In genomic region chr17:66661411-66661843, GRCh38 we compare ENCODE assay signal across 11 cellular contexts.
A peak's percentile ranks its signal among the peaks of the same experiment; 100 is the strongest.
DNase-seq lines count a peak whose midpoint lies in the region; ATAC-seq and TF ChIP-seq lines count a peak whose summit lies in the region.
"Had no signal": no experiment of that assay in that cellular context is flagged by ENCODE, and none has a peak within 500 bp of the region (broad histone marks: within the 10 kb centered on the region; RNA-seq: fewer than 3 reads in every experiment).

No MANE protein-coding gene starts in this region.

- H3K36me3 ChIP-seq in liver (ENCODE audit: control insufficient read depth in 4 of 4, insufficient read depth in 3 of 4, low read depth in 1 of 4, low read length in 3 of 4) (peaks cover 0 to 2% (median 0%) of the 10 kb centered on the region in 4 donors), mesendoderm (ENCODE audit: control insufficient read depth, insufficient read depth, low read length) (no peaks in the 10 kb centered on the region)
- H3K36me3 ChIP-seq: cardiac muscle cell, suprapubic skin had no signal

- H3K27ac ChIP-seq in liver (ENCODE audit: low read depth in 1 of 2, low read length in 2 of 2) (no peak overlapping the region), mesendoderm (ENCODE audit: low read depth, low read length) (no peak overlapping the region)
- H3K27ac ChIP-seq: cardiac muscle cell, suprapubic skin had no signal

- H3K9me3 Mint-ChIP-seq in activated CD4-positive, alpha-beta T cell treated with anti-CD3 and anti-CD28 coated beads, Interleukin-2, amount 10 ng/mL, durations not matched to agents 24 days and 14 days, result peaks cover 14% of the 10 kb centered on the region

- no peak overlapping the region for H3K4me3 Mint-ChIP-seq in T-helper 17 cell
- H3K4me3 Mint-ChIP-seq in activated CD4-positive, alpha-beta T cell treated with anti-CD3 and anti-CD28 coated beads, Interleukin-2, amount 10 ng/mL, durations not matched to agents 24 days and 14 days, result no peak overlapping the region

- H3K4me1 Mint-ChIP-seq in T-helper 17 cell, result peaks cover 21% of the 10 kb centered on the region
- peaks cover 42% of the 10 kb centered on the region for H3K4me1 Mint-ChIP-seq in activated CD4-positive, alpha-beta T cell treated with anti-CD3 and anti-CD28 coated beads, Interleukin-2, amount 10 ng/mL, durations not matched to agents 24 days and 14 days

- 74% methylated on average over 6 of the region's 6 CpGs for WGBS in liver
- WGBS in mesendoderm (ENCODE audit: extremely low coverage, insufficient coverage, low lambda C conversion rate), result no CpG with 5 or more reads among the region's 6 CpGs

- H3K27me3 ChIP-seq in liver (ENCODE audit: control insufficient read depth in 4 of 4, insufficient read depth in 4 of 4, low read length in 3 of 4), result no peaks in the 10 kb centered on the region
- H3K27me3 ChIP-seq in mesendoderm (ENCODE audit: insufficient read depth, low read length, poor library complexity), result no peaks in the 10 kb centered on the region
- H3K27me3 ChIP-seq: cardiac muscle cell, suprapubic skin had no signal

- in situ Hi-C loops in KBM-7 (cut with MboI; ENCODE audit: low pct_unique_long_range_greater_than_20kb, low sequenced_read_pairs), result no loop called here

- no peak overlapping the region for H2BK120ac ChIP-seq in mesendoderm (ENCODE audit: low read depth, low read length)

- no peak for TF ChIP-seq CTCF in liver (IDR thresholded peaks at IDR 0.05; ENCODE audit: low read depth, low read length, missing input control)

- TF ChIP-seq RAD21 in liver (IDR thresholded peaks at IDR 0.05), result no peak

- H3K18ac ChIP-seq in mesendoderm (ENCODE audit: low read length), result no peak overlapping the region

- intact Hi-C loops in activated CD4-positive, alpha-beta T cell treated with anti-CD3 and anti-CD28 coated beads, Interleukin-2, amount 10 ng/mL, durations not matched to agents 24 days and 14 days (cut with micrococcal nuclease), result no loop called here

- no peak overlapping the region for H3K4ac ChIP-seq in mesendoderm (ENCODE audit: low read depth, low read length)

- no peaks in the 10 kb centered on the region for H3K27me3 Mint-ChIP-seq in T-helper 17 cell
- H3K27me3 Mint-ChIP-seq in activated CD4-positive, alpha-beta T cell treated with anti-CD3 and anti-CD28 coated beads, Interleukin-2, amount 10 ng/mL, durations not matched to agents 24 days and 14 days, result no peaks in the 10 kb centered on the region

- no peak overlapping the region for H3K4me2 ChIP-seq in mesendoderm (ENCODE audit: low read length)

- H3K23ac ChIP-seq in mesendoderm (ENCODE audit: low read length), result no peak overlapping the region

- peak overlapping the region; percentile 14 for H3K27ac Mint-ChIP-seq in T-helper 17 cell
- no peak overlapping the region for H3K27ac Mint-ChIP-seq in activated CD4-positive, alpha-beta T cell treated with anti-CD3 and anti-CD28 coated beads, Interleukin-2, amount 10 ng/mL, durations not matched to agents 24 days and 14 days

- peaks cover 2% of the 10 kb centered on the region for H3K36me3 Mint-ChIP-seq in T-helper 17 cell (ENCODE audit: low read depth)
- H3K36me3 Mint-ChIP-seq in activated CD4-positive, alpha-beta T cell treated with anti-CD3 and anti-CD28 coated beads, Interleukin-2, amount 10 ng/mL, durations not matched to agents 24 days and 14 days (ENCODE audit: low read depth), result peaks cover 70% of the 10 kb centered on the region

- H3K9ac ChIP-seq in liver (ENCODE audit: low read depth in 1 of 2, low read length in 2 of 2) (no peak overlapping the region), mesendoderm (ENCODE audit: low read length) (no peak overlapping the region)

- no peak overlapping the region for H2BK15ac ChIP-seq in mesendoderm (replicated peaks; ENCODE audit: low read depth)

- H3K79me2 ChIP-seq in mesendoderm (ENCODE audit: control insufficient read depth, insufficient read depth, low read length), result no peaks in the 10 kb centered on the region

- no peak overlapping the region for H3K56ac ChIP-seq in mesendoderm (ENCODE audit: low read length)

- H3K4me3 ChIP-seq in liver (ENCODE audit: low read depth in 1 of 3, low read length in 3 of 3) (no peak overlapping the region), mesendoderm (ENCODE audit: low read length) (no peak overlapping the region)
- H3K4me3 ChIP-seq: cardiac muscle cell, suprapubic skin had no signal

- no peak for ATAC-seq in T-helper 17 cell
- ATAC-seq in GM18868 (IDR thresholded peaks at IDR 0.05; ENCODE audit: unreplicated experiment), result no peak

- no peak overlapping the region for H4K8ac ChIP-seq in mesendoderm (ENCODE audit: low read depth, low read length)

- no peak overlapping the region for H4K5ac ChIP-seq in mesendoderm (ENCODE audit: low read length)

- DNase-seq in EL (peak; percentile 52), KBM-7 (peak; percentile 4), T-helper 17 cell (no peak), mesendoderm (no peak)
- DNase-seq in activated CD4-positive, alpha-beta T cell treated with anti-CD3 and anti-CD28 coated beads, Interleukin-2, amount 10 ng/mL, durations not matched to agents 24 days and 14 days, result no peak
- DNase-seq: activated CD4-positive, CD25-positive, alpha-beta regulatory T cell; NCI-H1930 had no signal

- no peaks in the 10 kb centered on the region for H3K4me1 ChIP-seq in liver (ENCODE audit: control insufficient read depth in 4 of 4, insufficient read depth in 4 of 4, low read length in 3 of 4)
- no peaks in the 10 kb centered on the region for H3K4me1 ChIP-seq in mesendoderm (ENCODE audit: control insufficient read depth, low read depth, low read length)
- H3K4me1 ChIP-seq: suprapubic skin had no signal

- H3K79me1 ChIP-seq in mesendoderm (ENCODE audit: low read length), result no peaks in the 10 kb centered on the region

- H3K9me3 ChIP-seq in T-helper 17 cell (ENCODE audit: control insufficient read depth, low read length, poor library complexity, severe bottlenecking) (no peaks in the 10 kb centered on the region), liver (ENCODE audit: control insufficient read depth in 4 of 4, low read length in 3 of 4) (no peaks in the 10 kb centered on the region)
- H3K9me3 ChIP-seq: suprapubic skin had no signal

- no peak overlapping the region for H2AK5ac ChIP-seq in mesendoderm (ENCODE audit: low read length)

- no peak overlapping the region for H2BK5ac ChIP-seq in mesendoderm (ENCODE audit: low read length)

TF ChIP-seq in liver, 16 proteins besides CTCF, POLR2A, EP300 and RAD21:
- TF ChIP-seq ZBTB33 (IDR thresholded peaks at IDR 0.05), result no peak
- TF ChIP-seq JUND (IDR thresholded peaks at IDR 0.05), result peak; percentile 71 to 89
- TF ChIP-seq, protein P1, sequence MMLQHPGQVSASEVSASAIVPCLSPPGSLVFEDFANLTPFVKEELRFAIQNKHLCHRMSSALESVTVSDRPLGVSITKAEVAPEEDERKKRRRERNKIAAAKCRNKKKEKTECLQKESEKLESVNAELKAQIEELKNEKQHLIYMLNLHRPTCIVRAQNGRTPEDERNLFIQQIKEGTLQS (IDR thresholded peaks at IDR 0.05), result peak; percentile 28
- TF ChIP-seq, protein P2, sequence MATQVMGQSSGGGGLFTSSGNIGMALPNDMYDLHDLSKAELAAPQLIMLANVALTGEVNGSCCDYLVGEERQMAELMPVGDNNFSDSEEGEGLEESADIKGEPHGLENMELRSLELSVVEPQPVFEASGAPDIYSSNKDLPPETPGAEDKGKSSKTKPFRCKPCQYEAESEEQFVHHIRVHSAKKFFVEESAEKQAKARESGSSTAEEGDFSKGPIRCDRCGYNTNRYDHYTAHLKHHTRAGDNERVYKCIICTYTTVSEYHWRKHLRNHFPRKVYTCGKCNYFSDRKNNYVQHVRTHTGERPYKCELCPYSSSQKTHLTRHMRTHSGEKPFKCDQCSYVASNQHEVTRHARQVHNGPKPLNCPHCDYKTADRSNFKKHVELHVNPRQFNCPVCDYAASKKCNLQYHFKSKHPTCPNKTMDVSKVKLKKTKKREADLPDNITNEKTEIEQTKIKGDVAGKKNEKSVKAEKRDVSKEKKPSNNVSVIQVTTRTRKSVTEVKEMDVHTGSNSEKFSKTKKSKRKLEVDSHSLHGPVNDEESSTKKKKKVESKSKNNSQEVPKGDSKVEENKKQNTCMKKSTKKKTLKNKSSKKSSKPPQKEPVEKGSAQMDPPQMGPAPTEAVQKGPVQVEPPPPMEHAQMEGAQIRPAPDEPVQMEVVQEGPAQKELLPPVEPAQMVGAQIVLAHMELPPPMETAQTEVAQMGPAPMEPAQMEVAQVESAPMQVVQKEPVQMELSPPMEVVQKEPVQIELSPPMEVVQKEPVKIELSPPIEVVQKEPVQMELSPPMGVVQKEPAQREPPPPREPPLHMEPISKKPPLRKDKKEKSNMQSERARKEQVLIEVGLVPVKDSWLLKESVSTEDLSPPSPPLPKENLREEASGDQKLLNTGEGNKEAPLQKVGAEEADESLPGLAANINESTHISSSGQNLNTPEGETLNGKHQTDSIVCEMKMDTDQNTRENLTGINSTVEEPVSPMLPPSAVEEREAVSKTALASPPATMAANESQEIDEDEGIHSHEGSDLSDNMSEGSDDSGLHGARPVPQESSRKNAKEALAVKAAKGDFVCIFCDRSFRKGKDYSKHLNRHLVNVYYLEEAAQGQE (IDR thresholded peaks at IDR 0.05), result no peak
- TF ChIP-seq, protein P3, sequence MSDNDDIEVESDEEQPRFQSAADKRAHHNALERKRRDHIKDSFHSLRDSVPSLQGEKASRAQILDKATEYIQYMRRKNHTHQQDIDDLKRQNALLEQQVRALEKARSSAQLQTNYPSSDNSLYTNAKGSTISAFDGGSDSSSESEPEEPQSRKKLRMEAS (IDR thresholded peaks at IDR 0.05), result no peak
- TF ChIP-seq HNF4G (IDR thresholded peaks at IDR 0.05), result no peak
- TF ChIP-seq FOXA1 (IDR thresholded peaks at IDR 0.05), result no peak
- TF ChIP-seq EGR1 (IDR thresholded peaks at IDR 0.05; ENCODE audit: low read depth in 2 of 2), result peak in 1 of 2 donors; percentile 31
- no peak for TF ChIP-seq GABPA (IDR thresholded peaks at IDR 0.05 in 1 of 2, conservative IDR thresholded peaks at IDR 0.05 in 1 of 2)
- TF ChIP-seq TAF1 (conservative IDR thresholded peaks at IDR 0.05), result no peak
- peak in 1 of 2 donors; percentile 33 for TF ChIP-seq HNF4A (conservative IDR thresholded peaks at IDR 0.05)

Comparison
In these comparisons a context has a peak if more than half of its experiments do, and no peak if none do; other contexts are left out.
1. DNase-seq: peak in EL (single experiment) and KBM-7 (single experiment); none in T-helper 17 cell (0 of 3), mesendoderm (single experiment) and activated CD4-positive, alpha-beta T cell treated with anti-CD3 and anti-CD28 coated beads, Interleukin-2, amount 10 ng/mL, durations not matched to agents 24 days and 14 days (single experiment).